8 cellular contexts compared by ENCODE assay signal in genomic region chr1:9910080-9910424, GRCh38.
DNase-seq lines count a peak whose midpoint lies in the region; ATAC-seq, FAIRE-seq and TF ChIP-seq lines count a peak whose summit lies in the region.

TSS of gene CTNNBIP1 (minus strand) at chr1:9910269. CDS start at chr1:9872064, 38,205 bp downstream.

- H3K9me3 Mint-ChIP-seq in effector memory CD8-positive, alpha-beta T cell: no peaks in the 10 kb centered on the region

- peak within 1 kb of the TSS; percentile 59 for H3K4me3 ChIP-seq in NT2/D1 (ENCODE audit: insufficient read length, low read depth)
- H3K4me3 ChIP-seq in muscle layer of duodenum (ENCODE audit: low read depth in 1 of 2, low read length in 2 of 2): peak within 1 kb of the TSS; percentile 86

- H3K27ac ChIP-seq in muscle layer of duodenum (ENCODE audit: low read length): peak within 1 kb of the TSS; percentile 97

- no peaks in the 10 kb centered on the region for H3K27me3 Mint-ChIP-seq in effector memory CD8-positive, alpha-beta T cell

- peak within 1 kb of the TSS; percentile 91 to 93 for H3K27ac Mint-ChIP-seq in effector memory CD8-positive, alpha-beta T cell

- in situ Hi-C loops in ACHN (cut with HindIII; ENCODE audit: low pct_ligation_motif_present, low pct_unique_long_range_greater_than_20kb, low sequenced_read_pairs): no loop called here

- H3K4me1 ChIP-seq in NT2/D1 (ENCODE audit: insufficient read depth, insufficient read length) (peaks cover 2% of the 10 kb centered on the region), muscle layer of duodenum (ENCODE audit: control insufficient read depth in 1 of 2, insufficient read depth in 2 of 2, low read length in 2 of 2) (peaks cover 3 to 16% of the 10 kb centered on the region in 2 donors)

- H3K27me3 ChIP-seq in NT2/D1 (ENCODE audit: insufficient read depth, insufficient read length): no peaks in the 10 kb centered on the region
- H3K27me3 ChIP-seq in muscle layer of duodenum (ENCODE audit: low read depth, low read length): no peaks in the 10 kb centered on the region

- ATAC-seq in HG02623 (IDR thresholded peaks at IDR 0.05; ENCODE audit: unreplicated experiment): peak; percentile 74
- peak; percentile 75 for ATAC-seq in effector memory CD8-positive, alpha-beta T cell (replicated peaks)

- H3K9me3 ChIP-seq in NT2/D1 (ENCODE audit: insufficient read depth, low read length): no peaks in the 10 kb centered on the region
- H3K9me3 ChIP-seq in muscle layer of duodenum (ENCODE audit: control insufficient read depth in 1 of 2, low read length in 2 of 2): no peaks in the 10 kb centered on the region

- H3K4me3 Mint-ChIP-seq in effector memory CD8-positive, alpha-beta T cell: peak within 1 kb of the TSS; percentile 92 to 98

- DNase-seq in DMS153 treated with DMSO at 0.1 percent for 48 hours (lab: John Stamatoyannopoulos, UW; ENCODE audit: unreplicated experiment) (peak; percentile 97), DMS153 (lab: John Stamatoyannopoulos, UW) (no peak), NT2/D1 (ENCODE audit: low read depth, low spot score) (no peak), ACHN (no peak), D721Med (ENCODE audit: insufficient read length, low spot score) (no peak)
- no peak for DNase-seq in effector memory CD8-positive, alpha-beta T cell

- TF ChIP-seq CTCF in D721Med (IDR thresholded peaks at IDR 0.05; ENCODE audit: insufficient read depth, missing control alignments): no peak

- H3K9ac ChIP-seq in NT2/D1 (ENCODE audit: insufficient read length, low read depth): peak within 1 kb of the TSS; percentile 74

- H3K4me1 Mint-ChIP-seq in effector memory CD8-positive, alpha-beta T cell (ENCODE audit: low read depth in 2 of 2): peaks cover 32 to 36% of the 10 kb centered on the region in 2 donors

- H3K36me3 Mint-ChIP-seq in effector memory CD8-positive, alpha-beta T cell (ENCODE audit: insufficient read depth): peaks cover 9% of the 10 kb centered on the region

- H3K36me3 ChIP-seq in NT2/D1 (ENCODE audit: insufficient read depth, insufficient read length, low read length) (no peaks in the 10 kb centered on the region), muscle layer of duodenum (ENCODE audit: control insufficient read depth in 1 of 2, insufficient read depth in 2 of 2, low read length in 2 of 2) (no peaks in the 10 kb centered on the region)

- FAIRE-seq in D721Med (lab: Jason Lieb, UNC): no peak
